In genomic region chr1:224175615-224176014, GRCh38 we compare ENCODE assay signal across 10 cellular contexts. TPM values are rescaled to one million over a fixed set of nuclear protein-coding genes. Genes with fewer than 3 reads are reported as not detected.
DNase-seq lines count a peak whose midpoint lies in the region; ATAC-seq, FAIRE-seq and TF ChIP-seq lines count a peak whose summit lies in the region.
"Had no signal": no experiment of that assay in that cellular context is flagged by ENCODE, and none has a peak within 500 bp of the region (broad histone marks: within the 10 kb centered on the region; RNA-seq: fewer than 3 reads in every experiment).

No MANE protein-coding gene starts in this region.

- no peaks in the 10 kb centered on the region for H3K9me2 ChIP-seq in OCI-LY7 (ENCODE audit: insufficient read depth, low read length)

- BruUV-seq in endothelial cell of umbilical vein (replicated peaks; lab: Mats Ljungman, UMichigan) (no TSS peak), OCI-LY7 (replicated peaks; lab: Mats Ljungman, UMichigan) (no TSS peak)

- H3K27ac Mint-ChIP-seq in natural killer cell: no peak overlapping the region

- peaks cover 12 to 16% of the 10 kb centered on the region in 2 donors for H3K27me3 Mint-ChIP-seq in natural killer cell (ENCODE audit: low read depth in 2 of 2)

- peak overlapping the region; percentile 16 for H3K4me2 ChIP-seq in endothelial cell of umbilical vein (ENCODE audit: insufficient read depth, low read length)
- no peak overlapping the region for H3K4me2 ChIP-seq in OCI-LY7 (ENCODE audit: low read length)

- peak overlapping the region; percentile 34 for H3K4me3 ChIP-seq in BE2C (ENCODE audit: low read depth, low read length)
- H3K4me3 ChIP-seq in endothelial cell of umbilical vein (replicated peaks in 1 of 3; ENCODE audit: insufficient read depth in 1 of 3, low read depth in 1 of 3, low read length in 3 of 3): no peak overlapping the region
- no peak overlapping the region for H3K4me3 ChIP-seq in OCI-LY7 (ENCODE audit: low read depth, low read length, poor library complexity, severe bottlenecking)

- H3K9me3 Mint-ChIP-seq in natural killer cell: no peaks in the 10 kb centered on the region

- dilution Hi-C loops in endothelial cell of umbilical vein (cut with MboI; ENCODE audit: extremely low pct_ligation_motif_present, low sequenced_read_pairs): no loop called here

- H3K27ac ChIP-seq in endothelial cell of umbilical vein (ENCODE audit: insufficient read depth, low read depth, low read length) (no peak overlapping the region), OCI-LY7 (ENCODE audit: low read depth, low read length, poor library complexity, severe bottlenecking) (no peak overlapping the region)

- peak in 2 of 3 donors; percentile 32 to 37 for ATAC-seq in natural killer cell

- FAIRE-seq in endothelial cell of umbilical vein (lab: Jason Lieb, UNC): peak; percentile 59

- H3K9me1 ChIP-seq in endothelial cell of umbilical vein (replicated peaks; ENCODE audit: control insufficient read depth, extremely low read depth, insufficient read depth, low read length): no peaks in the 10 kb centered on the region

- no peaks in the 10 kb centered on the region for H3K36me3 ChIP-seq in BE2C
- H3K36me3 ChIP-seq in endothelial cell of umbilical vein (ENCODE audit: control insufficient read depth in 2 of 2, extremely low read depth in 1 of 2, insufficient read depth in 2 of 2, low read length in 2 of 2): no peaks in the 10 kb centered on the region
- H3K36me3 ChIP-seq in OCI-LY7 (ENCODE audit: insufficient read depth, low read length): no peaks in the 10 kb centered on the region

- DNase-seq in BE2C: peak; percentile 62
- DNase-seq in NCI-H510A (lab: John Stamatoyannopoulos, UW): peak; percentile 52
- no peak for DNase-seq in endothelial cell of umbilical vein (ENCODE audit: low read depth, low spot score)
- no peak for DNase-seq in natural killer cell
- no peak for DNase-seq in stimulated activated CD8-positive, alpha-beta memory T cell treated with anti-CD3 and anti-CD28 coated beads, Interleukin-4, amount 100 ng/mL, for 48 hours
- no peak for DNase-seq in OCI-LY7 (ENCODE audit: low spot score)
- no peak for DNase-seq in stimulated activated CD4-positive, alpha-beta T cell treated with anti-CD3 and anti-CD28 coated beads, Interleukin-1b, Interleukin-23, amount 100 ng/mL, for 48 hours
- DNase-seq in NCI-H1417 (lab: John Stamatoyannopoulos, UW): no peak
- DNase-seq: GDM1, NCI-H1417 treated with DMSO at 0.1 percent for 48 hours had no signal

- H3K27me3 ChIP-seq in BE2C (no peaks in the 10 kb centered on the region), endothelial cell of umbilical vein (ENCODE audit: control insufficient read depth in 2 of 2, insufficient read depth in 2 of 2, low read length in 2 of 2) (peaks cover 0 to 3% of the 10 kb centered on the region in 2 experiments)

- CTCF ChIA-PET in endothelial cell of umbilical vein (lab: Charles Lee): no interaction called here
- CTCF ChIA-PET in OCI-LY7 (lab: Charles Lee; ENCODE audit: unreplicated experiment): no interaction called here

- H2AFZ ChIP-seq in endothelial cell of umbilical vein (ENCODE audit: low read depth, low read length) (peak overlapping the region; percentile 77), OCI-LY7 (ENCODE audit: low read length) (no peak overlapping the region)

- peaks cover 0 to 5% of the 10 kb centered on the region in 2 donors for H3K4me1 Mint-ChIP-seq in natural killer cell

- no peaks in the 10 kb centered on the region for H3K79me2 ChIP-seq in endothelial cell of umbilical vein (ENCODE audit: control insufficient read depth, insufficient read depth, low read length)
- H3K79me2 ChIP-seq in OCI-LY7 (ENCODE audit: insufficient read depth, low read depth, low read length): no peaks in the 10 kb centered on the region

- no peaks in the 10 kb centered on the region for H3K36me3 Mint-ChIP-seq in natural killer cell

- H3K4me1 ChIP-seq in BE2C (0 out of 2 replicates have a peak, but pooled peaks cover 3% of the 10 kb centered on the region), endothelial cell of umbilical vein (ENCODE audit: control insufficient read depth, extremely low read depth, insufficient read depth, low read length) (no peaks in the 10 kb centered on the region), OCI-LY7 (ENCODE audit: insufficient read depth, low read length, poor library complexity, severe bottlenecking) (no peaks in the 10 kb centered on the region)

- TF ChIP-seq CTCF in BE2C (IDR thresholded peaks at IDR 0.05; ENCODE audit: low read depth, low read length) (no peak), endothelial cell of umbilical vein (IDR thresholded peaks at IDR 0.05; ENCODE audit: extremely low read depth in 1 of 2, insufficient read depth in 1 of 2, low read depth in 1 of 2, low read length in 2 of 2) (no peak), natural killer cell (IDR thresholded peaks at IDR 0.05) (no peak), OCI-LY7 (conservative IDR thresholded peaks at IDR 0.05; ENCODE audit: low read length) (no peak)

- no peak for TF ChIP-seq POLR2A in endothelial cell of umbilical vein (IDR thresholded peaks at IDR 0.05; ENCODE audit: low read depth, low read length)

- peak overlapping the region; percentile 7 for H3K4me3 Mint-ChIP-seq in natural killer cell

- H3K9me3 ChIP-seq in BE2C (no peaks in the 10 kb centered on the region), endothelial cell of umbilical vein (replicated peaks; ENCODE audit: control insufficient read depth, insufficient read depth, low read length) (no peaks in the 10 kb centered on the region), OCI-LY7 (ENCODE audit: low read length) (no peaks in the 10 kb centered on the region)

- intact Hi-C loops in endothelial cell of umbilical vein (cut with micrococcal nuclease): no loop called here
- intact Hi-C loops in natural killer cell (cut with micrococcal nuclease): no loop called here
- intact Hi-C loops in OCI-LY7 (cut with micrococcal nuclease; ENCODE audit: unreplicated experiment): no loop called here

- no peak overlapping the region for H3K9ac ChIP-seq in endothelial cell of umbilical vein (replicated peaks; ENCODE audit: extremely low read depth, insufficient read depth, low read length)

- H4K20me1 ChIP-seq in endothelial cell of umbilical vein (replicated peaks; ENCODE audit: control insufficient read depth, extremely low read depth, insufficient read depth, low read length): no peaks in the 10 kb centered on the region
- no peaks in the 10 kb centered on the region for H4K20me1 ChIP-seq in OCI-LY7 (ENCODE audit: insufficient read depth, low read length)

- POLR2A ChIA-PET in endothelial cell of umbilical vein (lab: Charles Lee): no interaction called here
- POLR2A ChIA-PET in OCI-LY7 (lab: Charles Lee): no interaction called here

TF ChIP-seq in endothelial cell of umbilical vein, 7 proteins besides CTCF, POLR2A, EP300 and RAD21:
- no peak for TF ChIP-seq GATA2 (IDR thresholded peaks at IDR 0.05; ENCODE audit: insufficient read depth, insufficient read length, low read depth, low read length)
- TF ChIP-seq POLR2AphosphoS5 (IDR thresholded peaks at IDR 0.05; ENCODE audit: insufficient read depth, low read depth, low read length): no peak
- TF ChIP-seq EZH2 (IDR thresholded peaks at IDR 0.05; ENCODE audit: borderline replicate concordance, low read depth, low read length, severe bottlenecking): no peak
- no peak for TF ChIP-seq MAX (IDR thresholded peaks at IDR 0.05; ENCODE audit: insufficient read depth, insufficient read length)
- TF ChIP-seq MYC (IDR thresholded peaks at IDR 0.05; ENCODE audit: low read depth, low read length): no peak
- TF ChIP-seq FOS (IDR thresholded peaks at IDR 0.05; ENCODE audit: borderline replicate concordance, insufficient read depth, low read length): no peak
- no peak for TF ChIP-seq JUN (IDR thresholded peaks at IDR 0.05; ENCODE audit: borderline replicate concordance, insufficient read depth, insufficient read length, low read depth)

RNA-seq across cellular contexts. Expression of gene DEGS1, which starts 7.4 kb away (rescaled TPM):
- 64.6 TPM for polyA plus RNA-seq in BE2C (2012; ENCODE audit: insufficient read depth, insufficient read length, low read depth)
- total RNA-seq in endothelial cell of umbilical vein: 85.8 and 87.0 TPM in 2 replicates
- 107 and 137 TPM in 2 replicates for polyA plus RNA-seq in endothelial cell of umbilical vein
- 82.6 and 90.9 TPM in 2 replicates for polyA plus RNA-seq in endothelial cell of umbilical vein (2011; cell fraction: cytosol; rRNA removed)
- 28.3 and 42.7 TPM in 2 replicates for polyA plus RNA-seq in endothelial cell of umbilical vein (2011; cell fraction: nucleus; rRNA removed)
- 72.0 and 88.4 TPM in 2 replicates for polyA plus RNA-seq in endothelial cell of umbilical vein (2012)
- 73.6 and 89.9 TPM in 2 replicates for polyA minus RNA-seq in endothelial cell of umbilical vein
- polyA minus RNA-seq in endothelial cell of umbilical vein (2011; cell fraction: cytosol; rRNA and poly(A)+ RNA removed): 40.4 TPM
- 20.0 and 46.4 TPM in 2 replicates for polyA minus RNA-seq in endothelial cell of umbilical vein (2011; cell fraction: nucleus; rRNA and poly(A)+ RNA removed)
- total RNA-seq in natural killer cell: 10 to 100 TPM; 28.6 to 29.2 (median 28.6) TPM
- total RNA-seq in OCI-LY7 (2014; rRNA removed; shearing (Covaris generic)): 28.7 and 34.8 TPM in 2 replicates
- total RNA-seq in OCI-LY7 (2022): 44.4 and 53.2 TPM in 2 replicates

Comparison
In these comparisons a context has a peak if more than half of its experiments do, and no peak if none do; other contexts are left out.
1. DNase-seq: peak in BE2C (single experiment) and NCI-H510A (single experiment); none in endothelial cell of umbilical vein (single experiment), natural killer cell (single experiment), stimulated activated CD8-positive, alpha-beta memory T cell treated with anti-CD3 and anti-CD28 coated beads, Interleukin-4, amount 100 ng/mL, for 48 hours (single experiment), OCI-LY7 (single experiment), stimulated activated CD4-positive, alpha-beta T cell treated with anti-CD3 and anti-CD28 coated beads, Interleukin-1b, Interleukin-23, amount 100 ng/mL, for 48 hours (single experiment) and NCI-H1417 (0 of 3).